ENCODE assay signal across 1 cellular context in the genomic region with DNA sequence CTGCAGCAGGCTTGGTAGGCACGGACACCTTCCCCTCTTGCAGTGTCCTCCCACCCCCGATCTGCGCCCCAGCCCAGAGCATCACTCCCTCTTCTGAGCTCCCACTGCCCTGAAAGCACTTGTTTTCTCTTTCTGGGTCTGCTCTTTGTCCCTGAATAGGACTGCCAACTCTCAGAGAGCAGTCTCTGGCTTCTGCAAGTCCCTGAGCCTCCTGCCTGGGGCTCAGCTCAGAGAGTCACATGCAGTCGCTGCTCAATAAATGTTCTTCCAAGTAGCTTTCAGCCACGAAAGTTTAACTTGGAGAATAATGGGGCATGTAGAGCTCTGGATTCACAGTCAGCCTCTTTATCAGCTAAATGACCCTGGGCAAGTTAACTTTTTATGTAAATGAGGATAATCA.
TF ChIP-seq lines count a peak whose summit lies in the region.

No MANE protein-coding gene starts in this region.

TF ChIP-seq in HCT116, 20 proteins besides CTCF, POLR2A, EP300 and RAD21 (continued from another document):
- TF ChIP-seq, protein P1, sequence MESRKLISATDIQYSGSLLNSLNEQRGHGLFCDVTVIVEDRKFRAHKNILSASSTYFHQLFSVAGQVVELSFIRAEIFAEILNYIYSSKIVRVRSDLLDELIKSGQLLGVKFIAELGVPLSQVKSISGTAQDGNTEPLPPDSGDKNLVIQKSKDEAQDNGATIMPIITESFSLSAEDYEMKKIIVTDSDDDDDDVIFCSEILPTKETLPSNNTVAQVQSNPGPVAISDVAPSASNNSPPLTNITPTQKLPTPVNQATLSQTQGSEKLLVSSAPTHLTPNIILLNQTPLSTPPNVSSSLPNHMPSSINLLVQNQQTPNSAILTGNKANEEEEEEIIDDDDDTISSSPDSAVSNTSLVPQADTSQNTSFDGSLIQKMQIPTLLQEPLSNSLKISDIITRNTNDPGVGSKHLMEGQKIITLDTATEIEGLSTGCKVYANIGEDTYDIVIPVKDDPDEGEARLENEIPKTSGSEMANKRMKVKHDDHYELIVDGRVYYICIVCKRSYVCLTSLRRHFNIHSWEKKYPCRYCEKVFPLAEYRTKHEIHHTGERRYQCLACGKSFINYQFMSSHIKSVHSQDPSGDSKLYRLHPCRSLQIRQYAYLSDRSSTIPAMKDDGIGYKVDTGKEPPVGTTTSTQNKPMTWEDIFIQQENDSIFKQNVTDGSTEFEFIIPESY (IDR thresholded peaks at IDR 0.05; ENCODE audit: extremely low read depth, insufficient replicate concordance, low read length): no peak
- no peak for TF ChIP-seq SP1 (IDR thresholded peaks at IDR 0.05; ENCODE audit: low read depth)
- no peak for TF ChIP-seq SRF (IDR thresholded peaks at IDR 0.05; ENCODE audit: low read depth)
- TF ChIP-seq ELF1 (IDR thresholded peaks at IDR 0.05; ENCODE audit: borderline replicate concordance, low read depth): no peak
